ENCODE assay signal across 20 cellular contexts in genomic region chr9:88984543-88984883, GRCh38.
"Had no signal": no experiment of that assay in that cellular context is flagged by ENCODE, and none has a peak within 500 bp of the region (broad histone marks: within the 10 kb centered on the region; RNA-seq: fewer than 3 reads in every experiment).

No MANE protein-coding gene starts in this region.

- H3K4me1 Mint-ChIP-seq: memory B cell had no signal

- H3K4me1 ChIP-seq: colonic mucosa, parathyroid adenoma, psoas muscle, right lobe of liver had no signal

- H3K4me3 ChIP-seq: colonic mucosa, heart left ventricle, psoas muscle, right lobe of liver, tibial nerve had no signal

- H3K9me3 Mint-ChIP-seq: memory B cell; stimulated activated effector memory CD8-positive, alpha-beta T cell treated with anti-CD3 and anti-CD28 coated beads, Interleukin-12 subunit alpha, Interleukin-12 subunit beta, amount 100 ng/mL, for 72 hours had no signal

- H3K36me3 Mint-ChIP-seq: memory B cell; naive B cell; stimulated activated effector memory CD8-positive, alpha-beta T cell treated with anti-CD3 and anti-CD28 coated beads, Interleukin-12 subunit alpha, Interleukin-12 subunit beta, amount 100 ng/mL, for 72 hours had no signal

- H3K4me3 Mint-ChIP-seq: memory B cell; naive B cell; nephron; stimulated activated effector memory CD8-positive, alpha-beta T cell treated with anti-CD3 and anti-CD28 coated beads, Interleukin-12 subunit alpha, Interleukin-12 subunit beta, amount 100 ng/mL, for 72 hours had no signal

- H3K36me3 ChIP-seq: colonic mucosa, heart left ventricle, right lobe of liver, tibial nerve had no signal

- H3K27ac Mint-ChIP-seq: memory B cell; naive B cell; nephron; stimulated activated effector memory CD8-positive, alpha-beta T cell treated with anti-CD3 and anti-CD28 coated beads, Interleukin-12 subunit alpha, Interleukin-12 subunit beta, amount 100 ng/mL, for 72 hours had no signal

- DNase-seq: caudate nucleus; colonic mucosa; effector CD4-positive, alpha-beta T cell; hippocampal formation; kidney glomerular epithelial cell; midbrain; naive B cell; psoas muscle; retina; right lobe of liver; stimulated activated CD4-positive, alpha-beta T cell treated with anti-CD3 and anti-CD28 coated beads, Interleukin-4, amount 100 ng/mL, for 1 hour; stimulated activated CD8-positive, alpha-beta memory T cell treated with anti-CD3 and anti-CD28 coated beads, Interleukin-4, amount 100 ng/mL, for 48 hours; stimulated activated naive CD8-positive, alpha-beta T cell treated with anti-CD3 and anti-CD28 coated beads, Interleukin-15, Interleukin-2, amounts not matched to agents 100 U/mL and 50 U/mL, for 24 hours had no signal

- FAIRE-seq: frontal cortex had no signal

- H3K27ac ChIP-seq: colonic mucosa, heart left ventricle, parathyroid adenoma, psoas muscle, right lobe of liver, tibial nerve had no signal

- ATAC-seq: heart left ventricle; psoas muscle; right lobe of liver; stimulated activated effector memory CD8-positive, alpha-beta T cell treated with anti-CD3 and anti-CD28 coated beads, Interleukin-12 subunit alpha, Interleukin-12 subunit beta, amount 100 ng/mL, for 72 hours; stimulated activated naive CD8-positive, alpha-beta T cell treated with anti-CD3 and anti-CD28 coated beads, Interleukin-15, Interleukin-2, amounts not matched to agents 100 U/mL and 50 U/mL, for 24 hours had no signal

- H3K27me3 ChIP-seq: colonic mucosa, heart left ventricle, right lobe of liver, tibial nerve had no signal

- H3K9me3 ChIP-seq: colonic mucosa, psoas muscle, right lobe of liver had no signal
